34 cellular contexts compared by ENCODE assay signal in the genomic region with DNA sequence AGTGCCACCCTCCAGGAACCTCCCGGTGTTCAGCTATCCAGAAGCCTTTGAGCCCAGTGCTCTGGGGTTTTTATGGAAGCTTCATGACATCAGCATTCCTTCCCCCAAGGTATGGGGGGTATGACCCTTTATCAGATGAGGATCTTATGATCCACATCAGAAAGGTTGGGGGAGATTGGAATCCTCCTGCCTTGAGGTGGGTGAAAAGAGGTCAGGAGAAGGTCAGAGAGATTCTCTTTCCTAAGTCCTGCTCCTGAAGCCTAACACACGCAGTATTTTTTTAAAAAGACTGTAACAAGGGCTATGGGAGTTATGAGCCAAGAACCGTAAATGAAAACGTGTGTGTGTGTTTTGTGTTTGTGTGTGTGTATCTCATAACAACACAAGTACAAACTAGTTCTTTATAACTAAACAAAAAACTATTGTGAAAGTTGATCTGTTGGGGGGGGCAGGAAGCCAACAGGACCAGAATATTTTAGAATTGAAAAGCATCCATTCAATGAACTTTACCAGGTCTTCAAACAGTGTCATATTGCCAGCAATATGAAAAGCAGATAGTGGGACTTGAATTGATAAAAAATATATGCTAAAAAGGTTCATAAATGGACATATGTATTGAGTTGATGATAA. TPM values are rescaled to one million over a fixed set of nuclear protein-coding genes. Genes with fewer than 3 reads are reported as not detected.
"Had no signal": no experiment of that assay in that cellular context is flagged by ENCODE, and none has a peak within 500 bp of the region (broad histone marks: within the 10 kb centered on the region; RNA-seq: fewer than 3 reads in every experiment).

No MANE protein-coding gene starts in this region.

- H3K27ac ChIP-seq: adrenal gland, body of pancreas, brain microvascular endothelial cell, breast epithelium, VCaP had no signal

- H3K27me3 Mint-ChIP-seq: activated B cell treated with CpG ODN at 0.5 μM for 24 hours; activated CD4-positive, alpha-beta memory T cell treated with anti-CD3 and anti-CD28 coated beads for 36 hours; activated CD4-positive, alpha-beta T cell treated with anti-CD3 and anti-CD28 coated beads, Interleukin-2, amount 10 ng/mL, durations not matched to agents 7 days and 5 days; activated CD8-positive, alpha-beta T cell treated with anti-CD3 and anti-CD28 coated beads for 36 hours; activated naive CD8-positive, alpha-beta T cell treated with anti-CD3 and anti-CD28 coated beads for 36 hours; activated T-helper 17 cell treated with anti-CD3 and anti-CD28 coated beads, Interleukin-2, amount 50 U/mL, for 72 hours had no signal

- H3K9me3 Mint-ChIP-seq: activated B cell treated with CpG ODN at 0.5 μM for 24 hours; activated CD4-positive, alpha-beta memory T cell treated with anti-CD3 and anti-CD28 coated beads for 36 hours; activated CD4-positive, alpha-beta T cell treated with anti-CD3 and anti-CD28 coated beads, Interleukin-2, amount 10 ng/mL, durations not matched to agents 7 days and 5 days; activated CD8-positive, alpha-beta T cell treated with anti-CD3 and anti-CD28 coated beads for 36 hours; activated naive CD4-positive, alpha-beta T cell treated with anti-CD3 and anti-CD28 coated beads for 36 hours; activated naive CD4-positive, alpha-beta T cell treated with anti-CD3 and anti-CD28 coated beads, Interleukin-2, amount 50 U/mL, for 72 hours; activated naive CD8-positive, alpha-beta T cell treated with anti-CD3 and anti-CD28 coated beads for 36 hours; activated T-cell treated with anti-CD3 and anti-CD28 coated beads, Interleukin-2, amount 50 U/mL, for 4 hours; activated T-cell treated with anti-CD3 and anti-CD28 coated beads, Interleukin-2, amount 50 U/mL, for 72 hours; activated T-helper 1 cell treated with anti-CD3 and anti-CD28 coated beads, Interleukin-12 subunit alpha, Interleukin-12 subunit beta, Interleukin-2, Interleukin-4 antibody, amounts not matched to agents 30 ng/mL and 10 ng/mL and 1 ng/mL, durations not matched to agents 14 hours and 24 hours and 36 hours; activated T-helper 17 cell treated with anti-CD3 and anti-CD28 coated beads, Interleukin-2, amount 50 U/mL, for 72 hours; T-helper 1 cell treated with Interleukin-12 subunit alpha and Interleukin-12 subunit beta and Interleukin-4 antibody, amounts not matched to agents 30 μg/mL and 1 μg/mL, for 36 hours; T-helper 2 cell treated with Interferon-gamma antibody and Interleukin-4, amounts not matched to agents 5 μg/mL and 100 μg/mL, for 36 hours had no signal

- H3K36me3 Mint-ChIP-seq: activated CD4-positive, alpha-beta memory T cell treated with anti-CD3 and anti-CD28 coated beads for 36 hours; activated naive CD4-positive, alpha-beta T cell treated with anti-CD3 and anti-CD28 coated beads, Interleukin-2, amount 50 U/mL, for 72 hours; activated naive CD8-positive, alpha-beta T cell treated with anti-CD3 and anti-CD28 coated beads for 36 hours had no signal

- DNase-seq: activated B cell treated with CpG ODN at 0.5 μM for 24 hours; activated CD4-positive, alpha-beta memory T cell treated with anti-CD3 and anti-CD28 coated beads for 36 hours; activated CD4-positive, alpha-beta T cell treated with anti-CD3 and anti-CD28 coated beads for 4 hours; activated CD4-positive, alpha-beta T cell treated with anti-CD3 and anti-CD28 coated beads, Interleukin-2, amount 10 ng/mL, durations not matched to agents 7 days and 5 days; activated CD4-positive, CD25-positive, alpha-beta regulatory T cell treated with anti-CD3 and anti-CD28 coated beads, Interleukin-2, amount 50 U/mL, for 72 hours; activated CD8-positive, alpha-beta memory T cell treated with anti-CD3 and anti-CD28 coated beads, Interleukin-2, amount 50 U/mL, for 4 hours; activated CD8-positive, alpha-beta T cell treated with anti-CD3 and anti-CD28 coated beads for 36 hours; activated effector memory CD4-positive, alpha-beta T cell treated with anti-CD3 and anti-CD28 coated beads, Interleukin-2, amount 50 U/mL, for 16 hours; activated gamma-delta T cell treated with Interleukin-2 at 50 U/mL for 16 hours; activated naive CD4-positive, alpha-beta T cell; activated naive CD4-positive, alpha-beta T cell treated with anti-CD3 and anti-CD28 coated beads for 36 hours; activated naive CD4-positive, alpha-beta T cell treated with anti-CD3 and anti-CD28 coated beads, Interleukin-2, amount 50 U/mL, for 16 hours; activated naive CD8-positive, alpha-beta T cell treated with anti-CD3 and anti-CD28 coated beads for 36 hours; activated T-cell treated with anti-CD3 and anti-CD28 coated beads for 4 hours; activated T-cell treated with anti-CD3 and anti-CD28 coated beads, Interleukin-2, amount 50 U/mL, for 1 hour; activated T-cell treated with anti-CD3 and anti-CD28 coated beads, Interleukin-2, amount 50 U/mL, for 4 hours; activated T-cell treated with anti-CD3 and anti-CD28 coated beads, Interleukin-2, amount 50 U/mL, for 72 hours; adrenal gland; amniotic stem cell; aorta; body of pancreas; brain microvascular endothelial cell; central memory CD4-positive, alpha-beta T cell; T-helper 1 cell; T-helper 2 cell; T-helper 9 cell had no signal

- H3K4me1 Mint-ChIP-seq: activated B cell treated with CpG ODN at 0.5 μM for 24 hours; activated CD4-positive, alpha-beta T cell treated with anti-CD3 and anti-CD28 coated beads, Interleukin-2, amount 10 ng/mL, durations not matched to agents 7 days and 5 days; activated naive CD8-positive, alpha-beta T cell treated with anti-CD3 and anti-CD28 coated beads for 36 hours; activated T-helper 17 cell treated with anti-CD3 and anti-CD28 coated beads, Interleukin-2, amount 50 U/mL, for 72 hours had no signal

- H3K36me3 ChIP-seq: adrenal gland, brain microvascular endothelial cell, breast epithelium had no signal

- H3K27ac Mint-ChIP-seq: activated B cell treated with CpG ODN at 0.5 μM for 24 hours; activated CD4-positive, alpha-beta memory T cell treated with anti-CD3 and anti-CD28 coated beads for 36 hours; activated CD4-positive, alpha-beta T cell treated with anti-CD3 and anti-CD28 coated beads, Interleukin-2, amount 10 ng/mL, durations not matched to agents 7 days and 5 days; activated CD8-positive, alpha-beta T cell treated with anti-CD3 and anti-CD28 coated beads for 36 hours; activated naive CD4-positive, alpha-beta T cell treated with anti-CD3 and anti-CD28 coated beads for 36 hours; activated naive CD4-positive, alpha-beta T cell treated with anti-CD3 and anti-CD28 coated beads, Interleukin-2, amount 50 U/mL, for 72 hours; activated naive CD8-positive, alpha-beta T cell treated with anti-CD3 and anti-CD28 coated beads for 36 hours; activated T-cell treated with anti-CD3 and anti-CD28 coated beads, Interleukin-2, amount 50 U/mL, for 72 hours; activated T-helper 1 cell treated with anti-CD3 and anti-CD28 coated beads, Interleukin-12 subunit alpha, Interleukin-12 subunit beta, Interleukin-2, Interleukin-4 antibody, amounts not matched to agents 30 ng/mL and 10 ng/mL and 1 ng/mL, durations not matched to agents 14 hours and 24 hours and 36 hours; activated T-helper 17 cell treated with anti-CD3 and anti-CD28 coated beads, Interleukin-2, amount 50 U/mL, for 72 hours; T-helper 1 cell treated with Interleukin-12 subunit alpha and Interleukin-12 subunit beta and Interleukin-4 antibody, amounts not matched to agents 30 μg/mL and 1 μg/mL, for 36 hours; T-helper 2 cell treated with Interferon-gamma antibody and Interleukin-4, amounts not matched to agents 5 μg/mL and 100 μg/mL, for 36 hours had no signal

- ATAC-seq: activated CD8-positive, alpha-beta T cell treated with anti-CD3 and anti-CD28 coated beads for 36 hours; activated naive CD4-positive, alpha-beta T cell treated with anti-CD3 and anti-CD28 coated beads, Interleukin-2, amount 50 U/mL, for 72 hours; activated T-cell treated with anti-CD3 and anti-CD28 coated beads, Interleukin-2, amount 50 U/mL, for 4 hours; activated T-cell treated with anti-CD3 and anti-CD28 coated beads, Interleukin-2, amount 50 U/mL, for 72 hours; activated T-helper 17 cell treated with anti-CD3 and anti-CD28 coated beads, Interleukin-2, amount 50 U/mL, for 72 hours; body of pancreas had no signal

- H3K4me3 Mint-ChIP-seq: activated B cell treated with CpG ODN at 0.5 μM for 24 hours; activated CD4-positive, alpha-beta memory T cell treated with anti-CD3 and anti-CD28 coated beads for 36 hours; activated CD4-positive, alpha-beta T cell treated with anti-CD3 and anti-CD28 coated beads, Interleukin-2, amount 10 ng/mL, durations not matched to agents 7 days and 5 days; activated CD8-positive, alpha-beta T cell treated with anti-CD3 and anti-CD28 coated beads for 36 hours; activated naive CD4-positive, alpha-beta T cell treated with anti-CD3 and anti-CD28 coated beads for 36 hours; activated naive CD8-positive, alpha-beta T cell treated with anti-CD3 and anti-CD28 coated beads for 36 hours; activated T-cell treated with anti-CD3 and anti-CD28 coated beads, Interleukin-2, amount 50 U/mL, for 4 hours; activated T-cell treated with anti-CD3 and anti-CD28 coated beads, Interleukin-2, amount 50 U/mL, for 72 hours; activated T-helper 1 cell treated with anti-CD3 and anti-CD28 coated beads, Interleukin-12 subunit alpha, Interleukin-12 subunit beta, Interleukin-2, Interleukin-4 antibody, amounts not matched to agents 30 ng/mL and 10 ng/mL and 1 ng/mL, durations not matched to agents 14 hours and 24 hours and 36 hours; activated T-helper 17 cell treated with anti-CD3 and anti-CD28 coated beads, Interleukin-2, amount 50 U/mL, for 72 hours; T-helper 1 cell treated with Interleukin-12 subunit alpha and Interleukin-12 subunit beta and Interleukin-4 antibody, amounts not matched to agents 30 μg/mL and 1 μg/mL, for 36 hours; T-helper 2 cell treated with Interferon-gamma antibody and Interleukin-4, amounts not matched to agents 5 μg/mL and 100 μg/mL, for 36 hours had no signal

- H3K4me3 ChIP-seq: adrenal gland, body of pancreas, breast epithelium had no signal

- H3K9me3 ChIP-seq: adrenal gland, body of pancreas, breast epithelium had no signal

- H3K4me1 ChIP-seq: adrenal gland, body of pancreas, breast epithelium had no signal

RNA-seq across cellular contexts. Expression of gene MKRN3, which starts 13.2 kb away (rescaled TPM):
- total RNA-seq: astrocyte had no signal
